Comparison of ENCODE assay signal across 20 cellular contexts in the genomic region with DNA sequence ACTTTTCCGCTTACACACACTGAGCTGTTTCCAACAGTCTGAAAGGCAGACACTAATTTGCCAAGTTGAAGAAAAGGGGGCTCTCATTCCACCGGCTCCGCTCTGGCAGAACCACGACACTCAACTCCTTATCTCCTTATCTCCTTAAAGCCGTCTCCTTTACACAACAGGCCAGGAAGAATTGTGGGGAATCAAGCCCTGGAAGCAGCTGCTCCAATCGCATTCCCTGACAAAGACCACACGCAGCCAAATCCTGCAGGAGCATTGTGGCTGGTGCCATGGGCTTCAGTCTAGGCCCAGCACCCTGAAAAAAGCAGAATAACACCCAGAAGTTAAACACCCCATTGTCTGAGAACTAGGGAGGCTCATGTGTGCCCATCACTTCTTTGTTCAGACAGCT. TPM values are rescaled to one million over a fixed set of nuclear protein-coding genes. Genes with fewer than 3 reads are reported as not detected.
"Had no signal": no experiment of that assay in that cellular context is flagged by ENCODE, and none has a peak within 500 bp of the region (broad histone marks: within the 10 kb centered on the region; RNA-seq: fewer than 3 reads in every experiment).

No MANE protein-coding gene starts in this region.

- H3K4me3 Mint-ChIP-seq: activated naive CD4-positive, alpha-beta T cell treated with anti-CD3 and anti-CD28 coated beads, Interleukin-2, amount 50 U/mL, for 24 hours; memory B cell; nephron; stimulated activated naive B cell treated with anti-CD40 and anti-IgM and Interleukin-4, amounts not matched to agents 10 μg/mL and 1 μg/mL and 100 μg/mL, for 72 hours had no signal

- H3K4me1 Mint-ChIP-seq: activated naive CD4-positive, alpha-beta T cell treated with anti-CD3 and anti-CD28 coated beads, Interleukin-2, amount 50 U/mL, for 24 hours; memory B cell; stimulated activated naive B cell treated with anti-CD40 and anti-IgM and Interleukin-4, amounts not matched to agents 10 μg/mL and 1 μg/mL and 100 μg/mL, for 72 hours had no signal

- H3K36me3 Mint-ChIP-seq: memory B cell; stimulated activated naive B cell treated with anti-CD40 and anti-IgM and Interleukin-4, amounts not matched to agents 10 μg/mL and 1 μg/mL and 100 μg/mL, for 72 hours had no signal

- H3K9me3 Mint-ChIP-seq: activated naive CD4-positive, alpha-beta T cell treated with anti-CD3 and anti-CD28 coated beads, Interleukin-2, amount 50 U/mL, for 24 hours; memory B cell; nephron; stimulated activated naive B cell treated with anti-CD40 and anti-IgM and Interleukin-4, amounts not matched to agents 10 μg/mL and 1 μg/mL and 100 μg/mL, for 72 hours had no signal

- H3K27ac Mint-ChIP-seq: activated naive CD4-positive, alpha-beta T cell treated with anti-CD3 and anti-CD28 coated beads, Interleukin-2, amount 50 U/mL, for 24 hours; memory B cell; stimulated activated naive B cell treated with anti-CD40 and anti-IgM and Interleukin-4, amounts not matched to agents 10 μg/mL and 1 μg/mL and 100 μg/mL, for 72 hours had no signal

- H3K4me1 ChIP-seq: colonic mucosa, transverse colon had no signal

- DNase-seq: activated gamma-delta T cell treated with Interleukin-2 at 50 U/mL for 16 hours; activated T-cell treated with anti-CD3 and anti-CD28 coated beads, Interleukin-2, amount 50 U/mL, for 1 hour; brain microvascular endothelial cell; colonic mucosa; esophagus squamous epithelium; gastrocnemius medialis; islet precursor cell; left colon; occipital lobe; posterior cingulate gyrus; stimulated activated CD4-positive, alpha-beta T cell treated with anti-CD3 and anti-CD28 coated beads, Interleukin-2, amount 100 ng/mL, for 48 hours; stimulated activated CD8-positive, alpha-beta memory T cell treated with anti-CD3 and anti-CD28 coated beads, Interleukin-4, amount 100 ng/mL, for 48 hours; stimulated activated naive B cell treated with anti-CD40 and anti-IgM and Interleukin-4, amounts not matched to agents 10 μg/mL and 1 μg/mL and 100 μg/mL, for 72 hours; transverse colon had no signal

- H3K36me3 ChIP-seq: brain microvascular endothelial cell, colonic mucosa, esophagus squamous epithelium, gastrocnemius medialis, transverse colon had no signal

- H3K9me3 ChIP-seq: colonic mucosa, esophagus squamous epithelium, gastrocnemius medialis, transverse colon had no signal

- H3K27me3 ChIP-seq: brain microvascular endothelial cell, colonic mucosa, esophagus squamous epithelium, gastrocnemius medialis, transverse colon had no signal

- H3K27ac ChIP-seq: brain microvascular endothelial cell, colonic mucosa, transverse colon had no signal

- H3K4me3 ChIP-seq: colonic mucosa, esophagus squamous epithelium, gastrocnemius medialis, transverse colon had no signal

- H3K27me3 Mint-ChIP-seq: activated naive CD4-positive, alpha-beta T cell treated with anti-CD3 and anti-CD28 coated beads, Interleukin-2, amount 50 U/mL, for 24 hours had no signal

RNA-seq across cellular contexts. Expression of a gene that starts 53.4 kb away (rescaled TPM):
- total RNA-seq: colonic mucosa, gastrocnemius medialis, left colon, lower leg skin, mononuclear cell, myocyte, occipital lobe, transverse colon had no signal
